Comparison of ENCODE assay signal across 1 cellular context in genomic region chr12:59321278-59321677, GRCh38.
TF ChIP-seq lines count a peak whose summit lies in the region.

No MANE protein-coding gene starts in this region.

TF ChIP-seq in H1, 55 proteins besides CTCF, POLR2A, EP300 and RAD21 (continued from another document):
- TF ChIP-seq CHD7 (IDR thresholded peaks at IDR 0.05; ENCODE audit: insufficient replicate concordance, low read length) (peak; percentile 51), SIX5 (IDR thresholded peaks at IDR 0.05; ENCODE audit: low read depth, low read length) (no peak), CEBPB (IDR thresholded peaks at IDR 0.05; ENCODE audit: low read depth, low read length) (peak; percentile 60; the same call in 1 of the 2 replicates), FOSL1 (IDR thresholded peaks at IDR 0.05; ENCODE audit: insufficient read depth, low read depth, low read length) (no peak), CREB1 (IDR thresholded peaks at IDR 0.05) (no peak), EZH2 (IDR thresholded peaks at IDR 0.05; ENCODE audit: low read depth, low read length, severe bottlenecking) (no peak)
TF ChIP-seq in H1: peak in this region for 3.
